Comparison of ENCODE assay signal across 18 cellular contexts in genomic region chr13:19764237-19764636, GRCh38.
"Had no signal": no experiment of that assay in that cellular context is flagged by ENCODE, and none has a peak within 500 bp of the region (broad histone marks: within the 10 kb centered on the region; RNA-seq: fewer than 3 reads in every experiment).

No MANE protein-coding gene starts in this region.

- DNase-seq: activated CD8-positive, alpha-beta memory T cell treated with anti-CD3 and anti-CD28 coated beads for 24 hours; activated gamma-delta T cell treated with Interleukin-2 at 50 U/mL for 16 hours; activated T-cell treated with anti-CD3 and anti-CD28 coated beads for 4 hours; anterior cingulate cortex; brain microvascular endothelial cell; effector memory CD4-positive, alpha-beta T cell; foreskin keratinocyte; left ventricle myocardium inferior; natural killer cell; nucleus accumbens; stimulated activated CD4-positive, alpha-beta T cell treated with anti-CD3 and anti-CD28 coated beads, Interleukin-2, amount 100 ng/mL, for 48 hours; stimulated activated naive CD4-positive, alpha-beta T cell; T1000; upper lobe of left lung had no signal

- H3K36me3 Mint-ChIP-seq: natural killer cell had no signal

- H3K9me3 Mint-ChIP-seq: dendritic cell treated with granulocyte-macrophage colony-stimulating factor and Interleukin-4, amounts not matched to agents 40 ng/mL and 50 ng/mL, for 4 days; memory B cell; natural killer cell had no signal

- H3K4me3 Mint-ChIP-seq: dendritic cell treated with granulocyte-macrophage colony-stimulating factor and Interleukin-4, amounts not matched to agents 40 ng/mL and 50 ng/mL, for 4 days; memory B cell had no signal

- ATAC-seq: foreskin keratinocyte, natural killer cell had no signal

- H3K27me3 Mint-ChIP-seq: activated naive CD8-positive, alpha-beta T cell; dendritic cell treated with granulocyte-macrophage colony-stimulating factor and Interleukin-4, amounts not matched to agents 40 ng/mL and 50 ng/mL, for 4 days; memory B cell had no signal

- H3K27ac Mint-ChIP-seq: dendritic cell treated with granulocyte-macrophage colony-stimulating factor and Interleukin-4, amounts not matched to agents 40 ng/mL and 50 ng/mL, for 4 days; memory B cell had no signal

- H3K9me3 ChIP-seq: left ventricle myocardium inferior, right atrium auricular region, upper lobe of left lung had no signal
